ENCODE assay signal across 21 cellular contexts in the genomic region with DNA sequence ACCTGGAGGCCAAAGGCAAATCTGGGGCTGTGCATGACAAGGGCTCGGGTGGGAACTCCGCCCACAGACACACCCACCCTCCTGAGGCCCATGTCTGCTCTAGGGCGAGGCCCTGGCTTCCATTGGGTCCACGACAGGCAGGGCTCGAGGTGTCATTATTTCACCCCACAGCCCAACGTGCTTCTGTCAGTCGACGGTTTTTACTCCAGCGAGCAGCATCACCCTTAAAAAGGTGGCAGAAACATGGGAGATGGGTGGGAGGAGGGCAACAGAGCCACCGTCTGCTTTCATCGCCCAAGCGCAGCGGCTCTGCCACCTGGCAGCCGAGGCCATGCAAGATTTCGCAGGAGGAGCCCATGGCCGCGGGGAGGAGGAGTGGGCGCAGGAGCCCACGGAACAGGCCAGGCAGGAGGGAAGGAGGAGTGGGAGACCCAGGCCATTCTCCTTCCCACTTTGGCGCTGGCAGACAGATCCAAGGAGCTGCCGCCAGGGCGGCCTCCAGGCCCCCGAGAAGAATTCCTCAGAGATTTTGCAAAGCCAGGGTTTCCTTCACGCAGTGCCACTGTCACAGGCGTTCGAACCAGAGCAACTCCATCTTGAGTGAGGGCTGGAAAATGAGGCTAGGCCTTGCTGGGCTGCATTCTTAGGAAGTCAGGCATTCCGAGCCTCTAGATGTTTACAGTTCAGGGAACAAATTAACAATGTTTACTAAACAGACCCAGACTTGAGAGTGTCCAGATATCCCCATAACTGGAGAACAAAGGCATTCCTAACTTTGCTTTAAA. TPM values are rescaled to one million over a fixed set of nuclear protein-coding genes. Genes with fewer than 3 reads are reported as not detected.
DNase-seq lines count a peak whose midpoint lies in the region; FAIRE-seq and TF ChIP-seq lines count a peak whose summit lies in the region.
"Had no signal": no experiment of that assay in that cellular context is flagged by ENCODE, and none has a peak within 500 bp of the region (broad histone marks: within the 10 kb centered on the region; RNA-seq: fewer than 3 reads in every experiment).

No MANE protein-coding gene starts in this region.

- no peak overlapping the region for H3K18ac ChIP-seq in H9 (ENCODE audit: insufficient read length, low read depth, low read length)
- H3K18ac ChIP-seq in mesenchymal stem cell (ENCODE audit: low read depth in 1 of 2, low read length in 2 of 2): peak overlapping the region; percentile 38 to 68

- H3K4me1 ChIP-seq in H9 (ENCODE audit: insufficient read depth, low read length): no peaks in the 10 kb centered on the region
- H3K4me1 ChIP-seq in endodermal cell (ENCODE audit: control insufficient read depth, insufficient read depth, low read length): no peaks in the 10 kb centered on the region
- peaks cover 4% of the 10 kb centered on the region for H3K4me1 ChIP-seq in mesenchymal stem cell (ENCODE audit: control insufficient read depth, insufficient read depth, low read depth, low read length)
- no peaks in the 10 kb centered on the region for H3K4me1 ChIP-seq in small intestine (ENCODE audit: control insufficient read depth in 2 of 2, insufficient read depth in 1 of 2, low read depth in 1 of 2, low read length in 1 of 2)

- H3K4ac ChIP-seq in H9 (ENCODE audit: low read depth, low read length): no peak overlapping the region
- H3K4ac ChIP-seq in mesenchymal stem cell (ENCODE audit: low read depth in 1 of 2, low read length in 2 of 2): no peak overlapping the region

- no peak overlapping the region for H3K4me3 ChIP-seq in endodermal cell (ENCODE audit: low read length)
- H3K4me3 ChIP-seq in mesenchymal stem cell (ENCODE audit: insufficient read depth in 1 of 2, low read depth in 1 of 2, low read length in 2 of 2): no peak overlapping the region
- H3K4me3 ChIP-seq in small intestine (ENCODE audit: low read depth in 1 of 2, low read length in 2 of 2): no peak overlapping the region

- H3K27ac ChIP-seq in H9 (ENCODE audit: insufficient read length, low read depth, low read length) (no peak overlapping the region), endodermal cell (ENCODE audit: low read depth, low read length) (no peak overlapping the region), mesenchymal stem cell (ENCODE audit: low read length, poor library complexity, severe bottlenecking) (no peak overlapping the region), small intestine (ENCODE audit: low read depth in 1 of 2, low read length in 1 of 2) (no peak overlapping the region)

- FAIRE-seq in small intestine (lab: Jason Lieb, UNC): no peak
- FAIRE-seq: GM12892, GM19239, RCC 7860 had no signal

- H2BK20ac ChIP-seq in H9 (ENCODE audit: low read depth, low read length, poor library complexity, severe bottlenecking): no peak overlapping the region

- H3K56ac ChIP-seq in H9 (ENCODE audit: insufficient read length, low read depth, low read length): no peak overlapping the region

- no peak overlapping the region for H4K5ac ChIP-seq in H9 (ENCODE audit: insufficient read length, low read depth, low read length)

- H2AK5ac ChIP-seq in H9 (ENCODE audit: insufficient read length, low read length): no peak overlapping the region
- no peak overlapping the region for H2AK5ac ChIP-seq in mesenchymal stem cell (ENCODE audit: low read length, severe bottlenecking)

- H3K4me3 Mint-ChIP-seq in H9: no peak overlapping the region
- no peak overlapping the region for H3K4me3 Mint-ChIP-seq in endodermal cell
- H3K4me3 Mint-ChIP-seq: CD4-positive, alpha-beta T cell had no signal

- 0 out of 7 replicates have a peak overlapping the region, but pooled peaks of 1 of the 3 experiments have one; percentile 14 for H3K27ac Mint-ChIP-seq in H9
- no peak overlapping the region for H3K27ac Mint-ChIP-seq in endodermal cell
- H3K27ac Mint-ChIP-seq: CD4-positive, alpha-beta T cell; IgD-negative memory B cell had no signal

- TF ChIP-seq CTCF in H9 (conservative IDR thresholded peaks at IDR 0.05) (peak; percentile 41), endodermal cell (conservative IDR thresholded peaks at IDR 0.05) (peak; percentile 53)

- H3K23me2 ChIP-seq in H9 (ENCODE audit: insufficient read length, low read depth, low read length, poor library complexity, severe bottlenecking): peaks cover 3% of the 10 kb centered on the region

- H3K79me1 ChIP-seq in H9 (ENCODE audit: insufficient read depth, low read depth, low read length, poor library complexity, severe bottlenecking) (no peaks in the 10 kb centered on the region), mesenchymal stem cell (replicated peaks; ENCODE audit: low read length, poor library complexity, severe bottlenecking) (no peaks in the 10 kb centered on the region)

- no peak overlapping the region for H3T11ph ChIP-seq in H9 (ENCODE audit: low read length)

- H3K9me3 ChIP-seq in H9 (ENCODE audit: control insufficient read depth, low read depth, low read length): no peaks in the 10 kb centered on the region
- H3K9me3 ChIP-seq in endodermal cell (ENCODE audit: control insufficient read depth, low read length): no peaks in the 10 kb centered on the region
- no peaks in the 10 kb centered on the region for H3K9me3 ChIP-seq in mesenchymal stem cell (ENCODE audit: control insufficient read depth, low read length)
- H3K9me3 ChIP-seq in small intestine (ENCODE audit: control insufficient read depth, low read depth): no peaks in the 10 kb centered on the region

- no CpG with 5 or more reads among the region's 27 CpGs for WGBS in H9 (ENCODE audit: extremely low coverage, insufficient read length, low lambda C conversion rate)
- 87 to 89% methylated on average over 26 to 27 of the region's 27 CpGs for WGBS in endodermal cell (ENCODE audit: insufficient coverage in 1 of 2, insufficient read length in 1 of 2), 2 experiments
- 72% methylated on average over 27 of the region's 27 CpGs for WGBS in mesenchymal stem cell
- 75 to 81% (median 75%) methylated on average over 27 of the region's 27 CpGs for WGBS in small intestine, 3 donors

- H3K36me3 Mint-ChIP-seq in H9 (ENCODE audit: insufficient read depth in 1 of 3, low read depth in 3 of 3): no peaks in the 10 kb centered on the region
- H3K36me3 Mint-ChIP-seq in endodermal cell (ENCODE audit: low read depth): no peaks in the 10 kb centered on the region
- H3K36me3 Mint-ChIP-seq: IgD-negative memory B cell had no signal

- no peak overlapping the region for H3K23ac ChIP-seq in H9 (ENCODE audit: insufficient read length, low read depth, low read length)
- no peak overlapping the region for H3K23ac ChIP-seq in mesenchymal stem cell (ENCODE audit: low read length in 2 of 2)

- DNase-seq in H9 (peak; percentile 54), endodermal cell (peak; percentile 64), mesenchymal stem cell (peak; percentile 36), small intestine (peak; percentile 12), HK-2 (ENCODE audit: unreplicated experiment) (no peak)
- no peak for DNase-seq in stimulated activated CD4-positive, alpha-beta T cell treated with anti-CD3 and anti-CD28 coated beads, Interleukin-4, amount 100 ng/mL, for 4 hours
- DNase-seq in activated CD8-positive, alpha-beta memory T cell treated with anti-CD3 and anti-CD28 coated beads, Interleukin-2, amount 50 U/mL, for 4 hours: no peak
- no peak for DNase-seq in activated CD4-positive, alpha-beta T cell treated with anti-CD3 and anti-CD28 coated beads, Interleukin-2, amount 50 U/mL, for 1 hour
- DNase-seq: ACHN; CD4-positive, alpha-beta T cell; DMS79 treated with DMSO at 0.1 percent for 48 hours; GDM1; NCI-H1417 treated with DMSO at 0.1 percent for 48 hours; NCI-H2029; NCI-H2171 treated with DMSO at 0.1 percent for 48 hours; NCI-H510A; SHP77 had no signal

- peaks cover 55% of the 10 kb centered on the region for H3K27me3 Mint-ChIP-seq in H9 (ENCODE audit: low read depth)
- peaks cover 38% of the 10 kb centered on the region for H3K27me3 Mint-ChIP-seq in endodermal cell (ENCODE audit: insufficient read depth)

- no peak overlapping the region for H4K8ac ChIP-seq in H9 (replicated peaks; ENCODE audit: insufficient read length, low read depth, low read length)
- peak overlapping the region; percentile 59 for H4K8ac ChIP-seq in mesenchymal stem cell (ENCODE audit: low read length)

- H3K79me2 ChIP-seq in H9 (ENCODE audit: insufficient read depth, low read length): no peaks in the 10 kb centered on the region

- H2BK120ac ChIP-seq in H9 (ENCODE audit: low read depth, low read length, poor library complexity, severe bottlenecking) (no peak overlapping the region), mesenchymal stem cell (ENCODE audit: low read depth, low read length) (no peak overlapping the region)

- H2BK12ac ChIP-seq in H9 (ENCODE audit: insufficient read length, low read depth, low read length): no peak overlapping the region
- peak overlapping the region in 1 of 2 experiments; percentile 17 for H2BK12ac ChIP-seq in mesenchymal stem cell (ENCODE audit: low read length in 2 of 2)

- H3K27me3 ChIP-seq in H9 (ENCODE audit: insufficient read depth, low read length): no peaks in the 10 kb centered on the region
- H3K27me3 ChIP-seq in endodermal cell (ENCODE audit: control insufficient read depth, insufficient read depth, low read length, poor library complexity, severe bottlenecking): peaks cover 27% of the 10 kb centered on the region
- peaks cover 50 to 78% of the 10 kb centered on the region in 2 experiments for H3K27me3 ChIP-seq in mesenchymal stem cell (ENCODE audit: control insufficient read depth in 1 of 2, insufficient read depth in 1 of 2, low read length in 2 of 2)
- H3K27me3 ChIP-seq in small intestine (ENCODE audit: control insufficient read depth in 2 of 2, insufficient read depth in 2 of 2, low read length in 2 of 2): peaks cover 0 to 6% of the 10 kb centered on the region in 2 donors

- no peak overlapping the region for H3K14ac ChIP-seq in H9 (ENCODE audit: insufficient read depth, low read length)
- peak overlapping the region in 1 of 2 experiments; percentile 4 for H3K14ac ChIP-seq in mesenchymal stem cell (ENCODE audit: low read length in 2 of 2)

- H4K91ac ChIP-seq in H9 (ENCODE audit: insufficient read length, low read depth, low read length) (no peak overlapping the region), mesenchymal stem cell (ENCODE audit: low read length) (peak overlapping the region; percentile 79)

- H4K20me1 ChIP-seq in H9 (ENCODE audit: control insufficient read depth, insufficient read depth, insufficient read length): peaks cover 3% of the 10 kb centered on the region

- H2AFZ ChIP-seq in H9 (ENCODE audit: low read length) (no peak overlapping the region), mesenchymal stem cell (ENCODE audit: low read depth, low read length) (no peak overlapping the region)

- H2BK5ac ChIP-seq in H9 (ENCODE audit: insufficient read length, low read length): no peak overlapping the region
- no peak overlapping the region for H2BK5ac ChIP-seq in mesenchymal stem cell (ENCODE audit: low read depth, low read length, poor library complexity, severe bottlenecking)

- H2BK15ac ChIP-seq in H9 (ENCODE audit: low read depth, low read length): no peak overlapping the region
- no peak overlapping the region for H2BK15ac ChIP-seq in mesenchymal stem cell (ENCODE audit: low read depth, poor library complexity, severe bottlenecking)

- H3K9ac ChIP-seq in H9 (ENCODE audit: extremely low read depth, insufficient read length, low read length) (no peak overlapping the region), endodermal cell (ENCODE audit: extremely low read depth, low read length, poor library complexity, severe bottlenecking) (no peak overlapping the region), mesenchymal stem cell (ENCODE audit: low read length) (no peak overlapping the region)

- no peaks in the 10 kb centered on the region for H3K36me3 ChIP-seq in endodermal cell (ENCODE audit: control insufficient read depth, insufficient read depth, low read length)
- H3K36me3 ChIP-seq in mesenchymal stem cell (ENCODE audit: control insufficient read depth in 1 of 2, insufficient read depth in 2 of 2, low read depth in 1 of 2, low read length in 2 of 2): no peaks in the 10 kb centered on the region
- H3K36me3 ChIP-seq in small intestine (ENCODE audit: control insufficient read depth in 2 of 2, insufficient read depth in 2 of 2, low read length in 2 of 2): no peaks in the 10 kb centered on the region

- H3K9me3 Mint-ChIP-seq in H9: no peaks in the 10 kb centered on the region
- H3K9me3 Mint-ChIP-seq in endodermal cell: no peaks in the 10 kb centered on the region
- H3K9me3 Mint-ChIP-seq: CD4-positive, alpha-beta T cell; IgD-negative memory B cell had no signal

- H3K4me2 ChIP-seq in H9 (ENCODE audit: insufficient read depth, insufficient read length, low read length): no peak overlapping the region
- no peak overlapping the region for H3K4me2 ChIP-seq in mesenchymal stem cell (ENCODE audit: low read length, poor library complexity, severe bottlenecking)

- H3K4me1 Mint-ChIP-seq in H9 (peaks cover 24 to 25% of the 10 kb centered on the region in 2 experiments), endodermal cell (peaks cover 2% of the 10 kb centered on the region)

RNA-seq across cellular contexts. Expression of a gene that starts 49.3 kb away (rescaled TPM):
- total RNA-seq in H9 (2021) (35.6 and 37.3 TPM in 2 replicates), endodermal cell (10 to 100 TPM; 34.7 to 55.3 TPM)
- 35.8 TPM for polyA plus RNA-seq in endodermal cell (2013, experiment 1 of 2)
- 32.8 TPM for polyA plus RNA-seq in endodermal cell (2013, experiment 2 of 2)
- polyA plus RNA-seq in mesenchymal stem cell (2013, experiment 1 of 2): 10.0 TPM
- polyA plus RNA-seq in mesenchymal stem cell (2013, experiment 2 of 2): 11.2 TPM
- polyA plus RNA-seq in small intestine: 10 to 100 TPM in 2 of 3 donors, 1 to 10 TPM in 1; 5.4 to 13.9 (median 12.5) TPM

RNA-seq across cellular contexts. Expression of a gene that starts 52.6 kb away (rescaled TPM):
- total RNA-seq in H9 (2021) (61.6 and 65.3 TPM in 2 replicates), endodermal cell (100 to 1,000 TPM; 122 to 140 TPM)
- polyA plus RNA-seq in endodermal cell (2013, experiment 1 of 2): 32.6 TPM
- polyA plus RNA-seq in endodermal cell (2013, experiment 2 of 2): 30.0 TPM
- polyA plus RNA-seq in mesenchymal stem cell (2013, experiment 1 of 2): 8.0 TPM
- 8.2 TPM for polyA plus RNA-seq in mesenchymal stem cell (2013, experiment 2 of 2)
- 10 to 100 TPM in 1 of 3 donors, 1 to 10 TPM in 2; 3.2 to 15.1 (median 4.0) TPM for polyA plus RNA-seq in small intestine

Comparison
In these comparisons a context has a peak if more than half of its experiments do, and no peak if none do; other contexts are left out.
1. DNase-seq: peak in H9 (single experiment), endodermal cell (single experiment), mesenchymal stem cell (single experiment) and small intestine (single experiment); none in HK-2 (single experiment), stimulated activated CD4-positive, alpha-beta T cell treated with anti-CD3 and anti-CD28 coated beads, Interleukin-4, amount 100 ng/mL, for 4 hours (0 of 2), activated CD8-positive, alpha-beta memory T cell treated with anti-CD3 and anti-CD28 coated beads, Interleukin-2, amount 50 U/mL, for 4 hours (single experiment) and activated CD4-positive, alpha-beta T cell treated with anti-CD3 and anti-CD28 coated beads, Interleukin-2, amount 50 U/mL, for 1 hour (single experiment).